ENCODE assay signal across 15 cellular contexts in genomic region chr10:33240931-33241330, GRCh38.
A peak's percentile ranks its signal among the peaks of the same experiment; 100 is the strongest.
DNase-seq lines count a peak whose midpoint lies in the region; ATAC-seq and TF ChIP-seq lines count a peak whose summit lies in the region.
"Had no signal": no experiment of that assay in that cellular context is flagged by ENCODE, and none has a peak within 500 bp of the region (broad histone marks: within the 10 kb centered on the region; RNA-seq: fewer than 3 reads in every experiment).

No MANE protein-coding gene starts in this region.

- H2AFZ ChIP-seq in PC-3 (ENCODE audit: low read length) = no peak overlapping the region

- H3K4me3 ChIP-seq in PC-3 (ENCODE audit: low read length) = no peak overlapping the region
- H3K4me3 ChIP-seq in fibroblast of mammary gland (ENCODE audit: control insufficient read depth, low read depth, low read length) = no peak overlapping the region
- no peak overlapping the region for H3K4me3 ChIP-seq in Caco-2 (ENCODE audit: low read depth, low read length)
- H3K4me3 ChIP-seq: tibial artery had no signal

- H3K4me1 ChIP-seq in PC-3 (ENCODE audit: insufficient read depth, low read length) (peaks cover 55% of the 10 kb centered on the region), Caco-2 (peaks cover 89% of the 10 kb centered on the region)

- peaks cover 33% of the 10 kb centered on the region for H3F3A ChIP-seq in PC-3 (ENCODE audit: low read length, unreplicated experiment)

- POLR2A ChIA-PET in PC-3 (lab: Charles Lee; ENCODE audit: unreplicated experiment) = no interaction called here
- POLR2A ChIA-PET in Caco-2 (lab: Charles Lee) = interaction anchor here (0.9 kb wide), 1 partner anchor 15 kb away, joined by 3 read pairs; no protein-coding TSS in a partner anchor

- intact Hi-C loops in PC-3 (cut with micrococcal nuclease) = no loop called here
- intact Hi-C loops in Caco-2 (cut with micrococcal nuclease; ENCODE audit: unreplicated experiment) = no loop called here

- H3K9me2 ChIP-seq in PC-3 (replicated peaks; ENCODE audit: low read length) = no peaks in the 10 kb centered on the region

- H3K4me2 ChIP-seq in PC-3 (ENCODE audit: low read length) = no peak overlapping the region

- H3K4me3 Mint-ChIP-seq in stimulated activated naive B cell treated with anti-CD40 and anti-IgM and Interleukin-4, amounts not matched to agents 10 μg/mL and 1 μg/mL and 100 μg/mL, for 72 hours = no peak overlapping the region
- H3K4me3 Mint-ChIP-seq in Caco-2 (ENCODE audit: unreplicated experiment) = no peak overlapping the region

- ATAC-seq in PC-3 = no peak
- ATAC-seq in stimulated activated naive B cell treated with anti-CD40 and anti-IgM and Interleukin-4, amounts not matched to agents 10 μg/mL and 1 μg/mL and 100 μg/mL, for 72 hours (replicated peaks) = no peak

- peaks cover 0 to 5% of the 10 kb centered on the region in 2 donors for H3K27me3 Mint-ChIP-seq in stimulated activated naive B cell treated with anti-CD40 and anti-IgM and Interleukin-4, amounts not matched to agents 10 μg/mL and 1 μg/mL and 100 μg/mL, for 72 hours
- no peaks in the 10 kb centered on the region for H3K27me3 Mint-ChIP-seq in Caco-2 (ENCODE audit: insufficient read depth, unreplicated experiment)

- peak; percentile 40 for DNase-seq in SIG-M5 treated with dmso at 0.1 percent for 504 hours (lab: John Stamatoyannopoulos, UW; ENCODE audit: unreplicated experiment)
- DNase-seq in SIG-M5 (lab: John Stamatoyannopoulos, UW) = no peak
- DNase-seq in PC-3 = no peak
- DNase-seq in fibroblast of mammary gland (ENCODE audit: low read depth) = peak; percentile 75
- no peak for DNase-seq in stimulated activated naive B cell treated with anti-CD40 and anti-IgM and Interleukin-4, amounts not matched to agents 10 μg/mL and 1 μg/mL and 100 μg/mL, for 72 hours
- no peak for DNase-seq in Caco-2
- DNase-seq in COLO829 (ENCODE audit: low spot score) = no peak
- DNase-seq in 8988T = no peak
- DNase-seq: activated effector memory CD4-positive, alpha-beta T cell treated with anti-CD3 and anti-CD28 coated beads, Interleukin-2, amount 50 U/mL, for 16 hours; hippocampal formation; mammary epithelial cell; nucleus accumbens; T1000; tibial artery had no signal

- CTCF ChIA-PET in PC-3 (lab: Charles Lee) = no interaction called here
- CTCF ChIA-PET in Caco-2 (lab: Charles Lee) = no interaction called here

- H3K9ac ChIP-seq in PC-3 (ENCODE audit: low read length) = no peak overlapping the region

- no peaks in the 10 kb centered on the region for H3K36me3 Mint-ChIP-seq in stimulated activated naive B cell treated with anti-CD40 and anti-IgM and Interleukin-4, amounts not matched to agents 10 μg/mL and 1 μg/mL and 100 μg/mL, for 72 hours
- peaks cover 52% of the 10 kb centered on the region for H3K36me3 Mint-ChIP-seq in Caco-2 (ENCODE audit: insufficient read depth, unreplicated experiment)

- H3K36me3 ChIP-seq in PC-3 (ENCODE audit: low read depth, low read length) (peaks cover 72% of the 10 kb centered on the region), Caco-2 (ENCODE audit: control insufficient read depth, insufficient read depth, low read length) (no peaks in the 10 kb centered on the region)
- H3K36me3 ChIP-seq: tibial artery had no signal

- peaks cover 2 to 31% of the 10 kb centered on the region in 2 donors for H3K4me1 Mint-ChIP-seq in stimulated activated naive B cell treated with anti-CD40 and anti-IgM and Interleukin-4, amounts not matched to agents 10 μg/mL and 1 μg/mL and 100 μg/mL, for 72 hours
- H3K4me1 Mint-ChIP-seq in Caco-2 (ENCODE audit: low read depth, unreplicated experiment) = peaks cover 33% of the 10 kb centered on the region

- no peaks in the 10 kb centered on the region for H3K27me3 ChIP-seq in PC-3 (ENCODE audit: low read length)
- H3K27me3 ChIP-seq in Caco-2 (replicated peaks; ENCODE audit: control insufficient read depth, insufficient read depth, low read length) = no peaks in the 10 kb centered on the region
- H3K27me3 ChIP-seq: tibial artery had no signal

- H3K9me3 ChIP-seq in PC-3 (ENCODE audit: low read length) (no peaks in the 10 kb centered on the region), Caco-2 (no peaks in the 10 kb centered on the region)
- H3K9me3 ChIP-seq: tibial artery had no signal

- peaks cover 26% of the 10 kb centered on the region for H3K79me2 ChIP-seq in PC-3 (ENCODE audit: low read length)

- H3K27ac ChIP-seq in PC-3 (ENCODE audit: low read length) = peak overlapping the region; percentile 66
- H3K27ac ChIP-seq: HL-60, tibial artery had no signal

- H4K20me1 ChIP-seq in PC-3 (ENCODE audit: low read length) = no peaks in the 10 kb centered on the region

- H3K27ac Mint-ChIP-seq in stimulated activated naive B cell treated with anti-CD40 and anti-IgM and Interleukin-4, amounts not matched to agents 10 μg/mL and 1 μg/mL and 100 μg/mL, for 72 hours = peak overlapping the region; percentile 2
- no peak overlapping the region for H3K27ac Mint-ChIP-seq in Caco-2 (ENCODE audit: unreplicated experiment)

- BruUV-seq in PC-3 (replicated peaks; lab: Mats Ljungman, UMichigan) = no TSS peak
- BruUV-seq in Caco-2 (replicated peaks; lab: Mats Ljungman, UMichigan) = no TSS peak

- TF ChIP-seq CTCF in PC-3 (conservative IDR thresholded peaks at IDR 0.05; ENCODE audit: low read depth, low read length) (no peak), fibroblast of mammary gland (conservative IDR thresholded peaks at IDR 0.05; ENCODE audit: control insufficient read depth, insufficient read depth, low read depth, low read length) (no peak), Caco-2 (IDR thresholded peaks at IDR 0.05; ENCODE audit: insufficient read depth in 1 of 2, low read depth in 1 of 2, low read length in 1 of 2, severe bottlenecking in 1 of 2, unreplicated experiment in 1 of 2) (no peak)

- H3K9me3 Mint-ChIP-seq in stimulated activated naive B cell treated with anti-CD40 and anti-IgM and Interleukin-4, amounts not matched to agents 10 μg/mL and 1 μg/mL and 100 μg/mL, for 72 hours = no peaks in the 10 kb centered on the region
- no peaks in the 10 kb centered on the region for H3K9me3 Mint-ChIP-seq in Caco-2 (ENCODE audit: unreplicated experiment)

Comparison
In these comparisons a context has a peak if more than half of its experiments do, and no peak if none do; other contexts are left out.
1. DNase-seq: peak in SIG-M5 treated with dmso at 0.1 percent for 504 hours (single experiment) and fibroblast of mammary gland (single experiment); none in SIG-M5 (single experiment), PC-3 (single experiment), stimulated activated naive B cell treated with anti-CD40 and anti-IgM and Interleukin-4, amounts not matched to agents 10 μg/mL and 1 μg/mL and 100 μg/mL, for 72 hours (single experiment), Caco-2 (0 of 2), COLO829 (single experiment) and 8988T (single experiment).